ENCODE assay signal across 1 cellular context in the genomic region with DNA sequence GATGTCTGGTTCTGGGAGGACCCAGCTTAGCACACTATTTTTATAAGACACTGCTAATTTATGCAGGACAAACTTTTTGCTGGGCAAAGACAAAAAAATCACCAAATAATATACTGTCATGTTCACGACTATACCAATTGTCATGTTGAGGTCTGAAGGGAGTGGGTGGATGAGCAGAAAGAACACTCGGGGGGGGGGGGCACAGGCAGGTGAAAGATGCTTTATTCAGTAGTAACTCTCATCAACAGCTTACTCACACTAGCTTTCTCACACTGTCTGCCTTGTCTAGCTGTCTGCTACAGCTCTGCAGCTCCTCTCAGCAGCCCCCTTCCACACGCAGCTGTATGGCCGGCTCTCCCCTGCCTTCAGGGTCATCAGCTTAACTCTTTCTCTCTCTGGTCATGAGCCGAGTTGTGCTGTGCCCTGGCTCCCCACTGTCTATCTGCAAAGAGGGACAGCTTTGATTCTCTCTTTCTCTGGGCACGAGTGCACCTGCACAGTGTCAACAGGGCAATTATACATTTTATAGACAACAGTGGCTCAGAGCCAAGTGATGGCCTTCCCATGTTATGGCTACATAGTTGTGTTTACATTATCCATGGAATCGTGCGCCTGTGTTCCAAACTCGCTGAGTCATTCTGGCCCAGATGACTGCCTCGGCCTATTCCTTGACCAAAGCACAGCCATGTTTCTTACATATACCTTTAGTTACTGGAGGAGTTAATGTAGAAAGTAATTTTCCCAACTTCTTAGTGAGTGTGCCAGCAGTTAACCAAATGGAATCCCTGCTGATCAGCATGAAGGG.
A peak's percentile ranks its signal among the peaks of the same experiment; 100 is the strongest.
TF ChIP-seq lines count a peak whose summit lies in the region.

No MANE protein-coding gene starts in this region.

TF ChIP-seq in HepG2, 621 proteins besides CTCF, POLR2A, EP300 and RAD21 (continued from another document and continues in another):
- no peak for TF ChIP-seq CREB3 (CRISPR knock-in tag; IDR thresholded peaks at IDR 0.05)
- TF ChIP-seq TEAD3 (CRISPR knock-in tag; optimal IDR thresholded peaks at IDR 0.05; ENCODE audit: borderline replicate concordance), result peak; percentile 32
- TF ChIP-seq POLR2AphosphoS2 (IDR thresholded peaks at IDR 0.05; ENCODE audit: low read depth, low read length), result no peak
- TF ChIP-seq CREM (IDR thresholded peaks at IDR 0.05), result no peak
- no peak for TF ChIP-seq CREM (CRISPR knock-in tag; IDR thresholded peaks at IDR 0.05)
- no peak for TF ChIP-seq HDAC1 (CRISPR knock-in tag; IDR thresholded peaks at IDR 0.05)
- no peak for TF ChIP-seq ARNTL (CRISPR knock-in tag; IDR thresholded peaks at IDR 0.05)
- no peak for TF ChIP-seq ESRRA (CRISPR knock-in tag; IDR thresholded peaks at IDR 0.05; ENCODE audit: low read depth)
- TF ChIP-seq ATF7-NPFF (CRISPR knock-in tag; IDR thresholded peaks at IDR 0.05; ENCODE audit: low read depth), result no peak
- TF ChIP-seq TSC22D2 (CRISPR knock-in tag; IDR thresholded peaks at IDR 0.05; ENCODE audit: borderline replicate concordance), result no peak
- TF ChIP-seq FOXK1 (CRISPR knock-in tag; IDR thresholded peaks at IDR 0.05; ENCODE audit: borderline replicate concordance, low read depth), result 0 out of 2 replicates have a peak, but pooled peaks have one; percentile 17
- no peak for TF ChIP-seq SIN3B (IDR thresholded peaks at IDR 0.05; ENCODE audit: low read length)
- TF ChIP-seq ARID5B (CRISPR knock-in tag; IDR thresholded peaks at IDR 0.05), result peak; percentile 45; the same call in 1 of the 2 replicates
- TF ChIP-seq, protein P1, sequence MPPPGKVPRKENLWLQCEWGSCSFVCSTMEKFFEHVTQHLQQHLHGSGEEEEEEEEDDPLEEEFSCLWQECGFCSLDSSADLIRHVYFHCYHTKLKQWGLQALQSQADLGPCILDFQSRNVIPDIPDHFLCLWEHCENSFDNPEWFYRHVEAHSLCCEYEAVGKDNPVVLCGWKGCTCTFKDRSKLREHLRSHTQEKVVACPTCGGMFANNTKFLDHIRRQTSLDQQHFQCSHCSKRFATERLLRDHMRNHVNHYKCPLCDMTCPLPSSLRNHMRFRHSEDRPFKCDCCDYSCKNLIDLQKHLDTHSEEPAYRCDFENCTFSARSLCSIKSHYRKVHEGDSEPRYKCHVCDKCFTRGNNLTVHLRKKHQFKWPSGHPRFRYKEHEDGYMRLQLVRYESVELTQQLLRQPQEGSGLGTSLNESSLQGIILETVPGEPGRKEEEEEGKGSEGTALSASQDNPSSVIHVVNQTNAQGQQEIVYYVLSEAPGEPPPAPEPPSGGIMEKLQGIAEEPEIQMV (CRISPR knock-in tag; IDR thresholded peaks at IDR 0.05; ENCODE audit: low read depth), result no peak
- no peak for TF ChIP-seq NFYB (CRISPR knock-in tag; IDR thresholded peaks at IDR 0.05)
- no peak for TF ChIP-seq SMAD1 (CRISPR knock-in tag; IDR thresholded peaks at IDR 0.05; ENCODE audit: borderline replicate concordance, low read depth)
- no peak for TF ChIP-seq SOX13 (IDR thresholded peaks at IDR 0.05)
- peak in 1 of 2 experiments; percentile 67; a peak in 2 of 4 replicates for TF ChIP-seq SOX13 (CRISPR knock-in tag; conservative IDR thresholded peaks at IDR 0.05 in 1 of 2, IDR thresholded peaks at IDR 0.05 in 1 of 2)
- TF ChIP-seq RFX5 (IDR thresholded peaks at IDR 0.05; ENCODE audit: low read depth, low read length), result no peak
- peak; percentile 64; the same call in 1 of the 2 replicates for TF ChIP-seq SOX5 (CRISPR knock-in tag; IDR thresholded peaks at IDR 0.05; ENCODE audit: borderline replicate concordance)
- TF ChIP-seq KDM4B (CRISPR knock-in tag; IDR thresholded peaks at IDR 0.05), result no peak
- no peak for TF ChIP-seq SIN3A (IDR thresholded peaks at IDR 0.05; ENCODE audit: borderline replicate concordance, low read depth, low read length)
- no peak for TF ChIP-seq CSRNP2 (CRISPR knock-in tag; conservative IDR thresholded peaks at IDR 0.05; ENCODE audit: low read depth)
- TF ChIP-seq PRMT3 (CRISPR knock-in tag; IDR thresholded peaks at IDR 0.05; ENCODE audit: borderline replicate concordance, low read depth), result no peak
- no peak for TF ChIP-seq ZNF788 (CRISPR knock-in tag; IDR thresholded peaks at IDR 0.05; ENCODE audit: borderline replicate concordance)
- TF ChIP-seq FOSL2 (CRISPR knock-in tag; IDR thresholded peaks at IDR 0.05), result peak; percentile 70
- TF ChIP-seq TAF15 (IDR thresholded peaks at IDR 0.05; ENCODE audit: low read depth, low read length, poor library complexity, severe bottlenecking), result no peak
- TF ChIP-seq, protein P2, sequence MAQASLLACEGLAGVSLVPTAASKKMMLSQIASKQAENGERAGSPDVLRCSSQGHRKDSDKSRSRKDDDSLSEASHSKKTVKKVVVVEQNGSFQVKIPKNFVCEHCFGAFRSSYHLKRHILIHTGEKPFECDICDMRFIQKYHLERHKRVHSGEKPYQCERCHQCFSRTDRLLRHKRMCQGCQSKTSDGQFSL (CRISPR knock-in tag; IDR thresholded peaks at IDR 0.05), result no peak
- TF ChIP-seq ZFP36 (IDR thresholded peaks at IDR 0.05; ENCODE audit: borderline replicate concordance, low read depth, low read length, partially characterized antibody), result no peak
- no peak for TF ChIP-seq RFX1 (IDR thresholded peaks at IDR 0.05)
- TF ChIP-seq KLF9 (CRISPR knock-in tag; IDR thresholded peaks at IDR 0.05; ENCODE audit: low read depth), result no peak
- peak; percentile 70; the same call in 1 of the 2 replicates for TF ChIP-seq ZNF652 (CRISPR knock-in tag; IDR thresholded peaks at IDR 0.05; ENCODE audit: borderline replicate concordance, low read depth)
- TF ChIP-seq KAT7 (CRISPR knock-in tag; IDR thresholded peaks at IDR 0.05; ENCODE audit: borderline replicate concordance), result no peak
- TF ChIP-seq MAFK (conservative IDR thresholded peaks at IDR 0.05 in 1 of 2, IDR thresholded peaks at IDR 0.05 in 1 of 2; ENCODE audit: low read length in 2 of 2), result peak; percentile 47 to 69; a peak in 3 of 4 replicates
- no peak for TF ChIP-seq TCF12 (IDR thresholded peaks at IDR 0.05)
- TF ChIP-seq TCF12 (CRISPR knock-in tag; IDR thresholded peaks at IDR 0.05), result no peak
- no peak for TF ChIP-seq ZNF704 (CRISPR knock-in tag; IDR thresholded peaks at IDR 0.05; ENCODE audit: borderline replicate concordance)
- no peak for TF ChIP-seq NR1H2 (CRISPR knock-in tag; IDR thresholded peaks at IDR 0.05; ENCODE audit: borderline replicate concordance, low read depth)
- TF ChIP-seq, protein P3, sequence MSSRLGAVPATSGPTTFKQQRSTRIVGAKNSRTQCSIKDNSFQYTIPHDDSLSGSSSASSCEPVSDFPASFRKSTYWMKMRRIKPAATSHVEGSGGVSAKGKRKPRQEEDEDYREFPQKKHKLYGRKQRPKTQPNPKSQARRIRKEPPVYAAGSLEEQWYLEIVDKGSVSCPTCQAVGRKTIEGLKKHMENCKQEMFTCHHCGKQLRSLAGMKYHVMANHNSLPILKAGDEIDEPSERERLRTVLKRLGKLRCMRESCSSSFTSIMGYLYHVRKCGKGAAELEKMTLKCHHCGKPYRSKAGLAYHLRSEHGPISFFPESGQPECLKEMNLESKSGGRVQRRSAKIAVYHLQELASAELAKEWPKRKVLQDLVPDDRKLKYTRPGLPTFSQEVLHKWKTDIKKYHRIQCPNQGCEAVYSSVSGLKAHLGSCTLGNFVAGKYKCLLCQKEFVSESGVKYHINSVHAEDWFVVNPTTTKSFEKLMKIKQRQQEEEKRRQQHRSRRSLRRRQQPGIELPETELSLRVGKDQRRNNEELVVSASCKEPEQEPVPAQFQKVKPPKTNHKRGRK (CRISPR knock-in tag; IDR thresholded peaks at IDR 0.05), result no peak
- TF ChIP-seq ZNF839 (CRISPR knock-in tag; IDR thresholded peaks at IDR 0.05; ENCODE audit: borderline replicate concordance), result no peak
- TF ChIP-seq REST (IDR thresholded peaks at IDR 0.05; ENCODE audit: borderline replicate concordance in 1 of 2, low read depth in 1 of 2, low read length in 2 of 2), result no peak
- TF ChIP-seq FOXO1 (CRISPR knock-in tag; IDR thresholded peaks at IDR 0.05), result 0 out of 2 replicates have a peak, but pooled peaks have one; percentile 8
- no peak for TF ChIP-seq GATA4 (IDR thresholded peaks at IDR 0.05; ENCODE audit: borderline replicate concordance, low read depth)
- TF ChIP-seq TOE1 (CRISPR knock-in tag; IDR thresholded peaks at IDR 0.05), result no peak
- TF ChIP-seq GTF2F1 (IDR thresholded peaks at IDR 0.05; ENCODE audit: low read length), result no peak
